27 cellular contexts compared by ENCODE assay signal in genomic region chr12:85504624-85505023, GRCh38.
"Had no signal": no experiment of that assay in that cellular context is flagged by ENCODE, and none has a peak within 500 bp of the region (broad histone marks: within the 10 kb centered on the region; RNA-seq: fewer than 3 reads in every experiment).

No MANE protein-coding gene starts in this region.

- ATAC-seq: stimulated activated effector memory CD8-positive, alpha-beta T cell treated with anti-CD3 and anti-CD28 coated beads, Interleukin-12 subunit alpha, Interleukin-12 subunit beta, amount 100 ng/mL, for 72 hours; stimulated activated memory B cell treated with anti-CD40 and anti-IgM and Interleukin-4, amounts not matched to agents 10 μg/mL and 1 μg/mL and 100 μg/mL, for 72 hours; stimulated activated naive B cell treated with anti-CD40 and anti-IgM and Interleukin-4, amounts not matched to agents 10 μg/mL and 1 μg/mL and 100 μg/mL, for 72 hours; stimulated activated naive CD8-positive, alpha-beta T cell treated with anti-CD3 and anti-CD28 coated beads, Interleukin-15, amount 100 ng/mL, for 72 hours; stimulated activated naive CD8-positive, alpha-beta T cell treated with anti-CD3 and anti-CD28 coated beads, Interleukin-15, Interleukin-2, amounts not matched to agents 100 U/mL and 50 U/mL, for 24 hours; upper lobe of right lung had no signal

- H3K4me3 ChIP-seq: stomach, suprapubic skin, testis, thoracic aorta, thyroid gland, tibial artery, tibial nerve, transverse colon, upper lobe of left lung, upper lobe of right lung, uterus, vagina had no signal

- H3K27ac ChIP-seq: stomach, suprapubic skin, testis, thoracic aorta, thyroid gland, tibial artery, tibial nerve, transverse colon, upper lobe of left lung, upper lobe of right lung, uterus, vagina had no signal

- H3K27me3 ChIP-seq: stomach, suprapubic skin, testis, thyroid gland, tibial artery, tibial nerve, transverse colon, upper lobe of left lung, upper lobe of right lung, uterus, vagina had no signal

- DNase-seq: stimulated activated CD4-positive, alpha-beta T cell treated with anti-CD3 and anti-CD28 coated beads, Interleukin-2, amount 100 ng/mL, for 48 hours; stimulated activated CD4-positive, alpha-beta T cell treated with anti-CD3 and anti-CD28 coated beads, Interleukin-4, amount 100 ng/mL, for 1 hour; stimulated activated CD4-positive, alpha-beta T cell treated with anti-CD3 and anti-CD28 coated beads, Interleukin-4, amount 100 ng/mL, for 24 hours; stimulated activated CD4-positive, alpha-beta T cell treated with anti-CD3 and anti-CD28 coated beads, Interleukin-4, amount 100 ng/mL, for 4 hours; stimulated activated CD8-positive, alpha-beta memory T cell treated with anti-CD3 and anti-CD28 coated beads, Interleukin-4, amount 100 ng/mL, for 48 hours; stimulated activated naive B cell treated with anti-CD40 and anti-IgM and Interleukin-4, amounts not matched to agents 10 μg/mL and 1 μg/mL and 100 μg/mL, for 72 hours; stimulated activated naive CD4-positive, alpha-beta T cell; stimulated activated naive CD4-positive, alpha-beta T cell treated with Interleukin-2 at 50 U/mL for 16 hours; stimulated activated naive CD8-positive, alpha-beta T cell treated with anti-CD3 and anti-CD28 coated beads, Interleukin-15, amount 100 ng/mL, for 72 hours; stimulated activated naive CD8-positive, alpha-beta T cell treated with anti-CD3 and anti-CD28 coated beads, Interleukin-15, Interleukin-2, amounts not matched to agents 100 U/mL and 50 U/mL, for 24 hours; stomach; substantia nigra; testis; thyroid gland; tibial artery; transverse colon; trophoblast cell; upper lobe of left lung; upper lobe of right lung; uterus had no signal

- H3K4me1 ChIP-seq: stomach, suprapubic skin, testis, thyroid gland, tibial artery, tibial nerve, transverse colon, upper lobe of left lung, upper lobe of right lung, uterus, vagina had no signal

- FAIRE-seq: urothelium cell line had no signal

- H3K9me3 ChIP-seq: stomach, suprapubic skin, testis, thoracic aorta, thyroid gland, tibial artery, tibial nerve, transverse colon, upper lobe of left lung, upper lobe of right lung, uterus, vagina had no signal

- H3K36me3 ChIP-seq: stomach, suprapubic skin, thoracic aorta, thyroid gland, tibial artery, tibial nerve, transverse colon, upper lobe of left lung, upper lobe of right lung, uterus, vagina had no signal
